Comparison of ENCODE assay signal across 8 cellular contexts in the genomic region with DNA sequence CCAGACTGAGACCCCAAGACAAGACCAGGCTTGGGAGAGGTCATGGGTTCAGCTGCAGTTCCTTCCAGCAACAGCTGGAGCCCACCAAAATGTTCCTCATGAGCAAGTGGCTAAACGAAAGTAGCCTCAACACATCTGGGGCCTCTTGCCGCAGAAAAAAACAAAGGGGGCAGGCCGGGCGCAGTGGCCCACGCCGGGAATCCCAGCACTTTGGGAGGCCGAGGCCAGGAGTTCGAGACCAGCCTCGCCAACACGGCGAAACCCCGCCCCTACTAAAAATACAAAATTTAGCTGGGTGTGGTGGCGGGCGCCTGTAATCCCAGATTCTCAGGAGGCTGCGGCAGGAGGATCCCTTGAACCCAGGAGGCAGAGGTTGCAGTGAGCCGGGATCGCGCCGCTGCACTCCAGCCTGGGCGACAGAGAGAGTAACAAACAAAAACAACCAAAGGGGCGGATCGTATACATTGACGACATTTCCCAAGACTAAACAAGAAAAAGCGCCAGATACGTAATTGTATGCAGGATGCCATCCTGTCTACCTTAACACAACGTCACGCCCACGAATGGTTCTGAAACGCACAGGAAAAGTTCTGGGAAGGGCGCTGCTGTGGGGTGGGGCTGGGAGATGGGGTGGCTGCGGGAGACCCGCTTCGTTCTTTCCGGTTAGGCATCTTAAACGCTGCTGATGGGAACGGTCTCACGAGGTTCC. TPM values are rescaled to one million over a fixed set of nuclear protein-coding genes. Genes with fewer than 3 reads are reported as not detected.
DNase-seq lines count a peak whose midpoint lies in the region; ATAC-seq and TF ChIP-seq lines count a peak whose summit lies in the region.

No MANE protein-coding gene starts in this region.

- H3K4me1 ChIP-seq in BE2C (no peaks in the 10 kb centered on the region; the same call in 1 of the 2 replicates), colonic mucosa (peaks cover 11% of the 10 kb centered on the region)
- H3K4me1 ChIP-seq in naive thymus-derived CD4-positive, alpha-beta T cell (ENCODE audit: control insufficient read depth in 2 of 2, insufficient read depth in 2 of 2, low read length in 2 of 2), result peaks cover 21% of the 10 kb centered on the region in 2 donors

- H3K9ac ChIP-seq in colonic mucosa (ENCODE audit: low read depth in 2 of 2, low read length in 2 of 2), result peak overlapping the region; percentile 43 to 73

- peak overlapping the region in 8 of 9 donors; percentile 67 to 90 (median 80) for H3K27ac Mint-ChIP-seq in naive thymus-derived CD4-positive, alpha-beta T cell

- intact Hi-C loops in colonic mucosa (cut with DNase I), result no loop called here
- intact Hi-C loops in naive thymus-derived CD4-positive, alpha-beta T cell (cut with micrococcal nuclease), result loop anchor here in 1 of 2 donors (2.0 kb wide), 2 partner anchors 27 to 35 kb away; partner anchors contain the start of genes ENTR1 and PMPCA

- TF ChIP-seq CTCF in BE2C (IDR thresholded peaks at IDR 0.05; ENCODE audit: low read depth, low read length) (no peak), colonic mucosa (IDR thresholded peaks at IDR 0.05) (no peak)

- H3K27ac ChIP-seq in colonic mucosa, result no peak overlapping the region
- H3K27ac ChIP-seq in naive thymus-derived CD4-positive, alpha-beta T cell (ENCODE audit: low read depth, low read length), result peak overlapping the region; percentile 84

- peak overlapping the region; percentile 79 to 90 (median 85) for H3K4me3 Mint-ChIP-seq in naive thymus-derived CD4-positive, alpha-beta T cell

- H3K9me3 ChIP-seq in BE2C (no peaks in the 10 kb centered on the region), MG63 (no peaks in the 10 kb centered on the region), colonic mucosa (no peaks in the 10 kb centered on the region)
- no peaks in the 10 kb centered on the region for H3K9me3 ChIP-seq in naive thymus-derived CD4-positive, alpha-beta T cell (ENCODE audit: control insufficient read depth in 2 of 3, low read length in 3 of 3)

- no peak for DNase-seq in BE2C
- DNase-seq in MG63, result no peak
- no peak for DNase-seq in colonic mucosa
- peak in 1 of 9 donors; percentile 14 for DNase-seq in naive thymus-derived CD4-positive, alpha-beta T cell
- DNase-seq in stimulated activated CD4-positive, alpha-beta T cell treated with anti-CD3 and anti-CD28 coated beads, Interleukin-4, amount 100 ng/mL, for 24 hours, result no peak
- no peak for DNase-seq in HuH-7 (ENCODE audit: low spot score)
- no peak for DNase-seq in RPMI8226

- H3K4me3 ChIP-seq in BE2C (ENCODE audit: low read depth, low read length) (peak overlapping the region; percentile 79), MG63 (peak overlapping the region; percentile 71), colonic mucosa (peak overlapping the region; percentile 97)
- H3K4me3 ChIP-seq in naive thymus-derived CD4-positive, alpha-beta T cell (ENCODE audit: low read length), result peak overlapping the region; percentile 64

- peaks cover 0 to 8% (median 3%) of the 10 kb centered on the region in 5 donors for H3K36me3 Mint-ChIP-seq in naive thymus-derived CD4-positive, alpha-beta T cell

- no peaks in the 10 kb centered on the region for H3K27me3 Mint-ChIP-seq in naive thymus-derived CD4-positive, alpha-beta T cell

- POLR2A ChIA-PET in naive thymus-derived CD4-positive, alpha-beta T cell (lab: Charles Lee), result interaction anchor here (1.6 kb wide), 1 partner anchor 29 kb away, joined by 7 read pairs; no protein-coding TSS in a partner anchor

- CTCF ChIA-PET in naive thymus-derived CD4-positive, alpha-beta T cell (lab: Charles Lee), result interaction anchor here (0.5 kb wide), 1 partner anchor 591 kb away, joined by 3 read pairs; no protein-coding TSS in a partner anchor

- H3K36me3 ChIP-seq in BE2C, result peaks cover 28% of the 10 kb centered on the region
- H3K36me3 ChIP-seq in MG63, result peaks cover 34% of the 10 kb centered on the region
- H3K36me3 ChIP-seq in colonic mucosa, result peaks cover 4% of the 10 kb centered on the region
- peaks cover 0 to 43% (median 0%) of the 10 kb centered on the region in 3 experiments for H3K36me3 ChIP-seq in naive thymus-derived CD4-positive, alpha-beta T cell (ENCODE audit: control insufficient read depth in 2 of 3, insufficient read depth in 3 of 3, low read length in 3 of 3)

- ATAC-seq in naive thymus-derived CD4-positive, alpha-beta T cell, result no peak
- ATAC-seq in HG03342 (IDR thresholded peaks at IDR 0.05; ENCODE audit: unreplicated experiment), result no peak

- H3K9me3 Mint-ChIP-seq in naive thymus-derived CD4-positive, alpha-beta T cell, result no peaks in the 10 kb centered on the region

- H3K27me3 ChIP-seq in BE2C, result no peaks in the 10 kb centered on the region
- no peaks in the 10 kb centered on the region for H3K27me3 ChIP-seq in MG63
- no peaks in the 10 kb centered on the region for H3K27me3 ChIP-seq in colonic mucosa
- H3K27me3 ChIP-seq in naive thymus-derived CD4-positive, alpha-beta T cell (ENCODE audit: control insufficient read depth in 2 of 2, insufficient read depth in 2 of 2, low read length in 2 of 2), result no peaks in the 10 kb centered on the region

- H3K4me1 Mint-ChIP-seq in naive thymus-derived CD4-positive, alpha-beta T cell, result peaks cover 20 to 29% (median 26%) of the 10 kb centered on the region in 7 donors

RNA-seq across cellular contexts. Expression of gene INPP5E, which starts 1.7 kb away (rescaled TPM):
- 27.6 TPM for polyA plus RNA-seq in BE2C (2012; ENCODE audit: insufficient read depth, insufficient read length, low read depth)
- 2.9 and 10.4 TPM in 2 replicates for total RNA-seq in MG63 (2014; rRNA removed; shearing (Covaris generic); ENCODE audit: low replicate concordance)
- 10 to 100 TPM in 1 of 2 donors, 1 to 10 TPM in 1; 8.3 to 12.1 TPM for total RNA-seq in colonic mucosa
- total RNA-seq in naive thymus-derived CD4-positive, alpha-beta T cell, result 10 to 100 TPM; 15.7 to 23.8 (median 22.6) TPM
- 1 to 10 TPM; 2.3 to 4.3 TPM for polyA plus RNA-seq in naive thymus-derived CD4-positive, alpha-beta T cell

RNA-seq across cellular contexts. Expression of gene PMPCA, which starts 27.5 kb away (rescaled TPM):
- polyA plus RNA-seq in BE2C (2012; ENCODE audit: insufficient read depth, insufficient read length, low read depth), result 145 TPM
- total RNA-seq in MG63 (2014; rRNA removed; shearing (Covaris generic); ENCODE audit: low replicate concordance), result 56.3 and 83.7 TPM in 2 replicates
- 10 to 100 TPM; 56.1 to 60.9 TPM for total RNA-seq in colonic mucosa
- total RNA-seq in naive thymus-derived CD4-positive, alpha-beta T cell, result 10 to 100 TPM; 60.5 to 86.3 (median 71.6) TPM
- 10 to 100 TPM; 32.2 to 47.9 TPM for polyA plus RNA-seq in naive thymus-derived CD4-positive, alpha-beta T cell

RNA-seq across cellular contexts. Expression of gene ENTR1, which starts 27.6 kb away (rescaled TPM):
- 253 TPM for polyA plus RNA-seq in BE2C (2012; ENCODE audit: insufficient read depth, insufficient read length, low read depth)
- total RNA-seq in MG63 (2014; rRNA removed; shearing (Covaris generic); ENCODE audit: low replicate concordance), result 65.6 and 95.9 TPM in 2 replicates
- total RNA-seq in colonic mucosa, result 10 to 100 TPM; 24.5 to 48.4 TPM
- total RNA-seq in naive thymus-derived CD4-positive, alpha-beta T cell, result 10 to 100 TPM; 56.3 to 89.0 (median 66.6) TPM
- polyA plus RNA-seq in naive thymus-derived CD4-positive, alpha-beta T cell, result 10 to 100 TPM in 1 of 2 donors, 1 to 10 TPM in 1; 9.2 to 14.4 TPM

RNA-seq across cellular contexts. Expression of gene SNAPC4, which starts 38.0 kb away (rescaled TPM):
- 56.9 TPM for polyA plus RNA-seq in BE2C (2012; ENCODE audit: insufficient read depth, insufficient read length, low read depth)
- 9.1 and 14.1 TPM in 2 replicates for total RNA-seq in MG63 (2014; rRNA removed; shearing (Covaris generic); ENCODE audit: low replicate concordance)
- 1 to 10 TPM; 6.0 to 9.7 TPM for total RNA-seq in colonic mucosa
- total RNA-seq in naive thymus-derived CD4-positive, alpha-beta T cell, result 10 to 100 TPM; 10.0 to 16.3 (median 12.8) TPM
- polyA plus RNA-seq in naive thymus-derived CD4-positive, alpha-beta T cell, result 1 to 10 TPM; 1.2 to 2.7 TPM

RNA-seq across cellular contexts. Expression of gene SEC16A, which starts 44.8 kb away (rescaled TPM):
- 70.2 TPM for polyA plus RNA-seq in BE2C (2012; ENCODE audit: insufficient read depth, insufficient read length, low read depth)
- total RNA-seq in MG63 (2014; rRNA removed; shearing (Covaris generic); ENCODE audit: low replicate concordance), result 4.3 and 7.5 TPM in 2 replicates
- 100 to 1,000 TPM in 1 of 2 donors, 10 to 100 TPM in 1; 66.2 to 104 TPM for total RNA-seq in colonic mucosa
- total RNA-seq in naive thymus-derived CD4-positive, alpha-beta T cell, result 10 to 100 TPM; 79.8 to 88.5 (median 86.1) TPM
- 10 to 100 TPM; 25.4 to 42.9 TPM for polyA plus RNA-seq in naive thymus-derived CD4-positive, alpha-beta T cell
